17 cellular contexts compared by ENCODE assay signal in genomic region chr16:19532601-19533000, GRCh38. TPM values are rescaled to one million over a fixed set of nuclear protein-coding genes. Genes with fewer than 3 reads are reported as not detected.
DNase-seq lines count a peak whose midpoint lies in the region; ATAC-seq and TF ChIP-seq lines count a peak whose summit lies in the region.
"Had no signal": no experiment of that assay in that cellular context is flagged by ENCODE, and none has a peak within 500 bp of the region (broad histone marks: within the 10 kb centered on the region; RNA-seq: fewer than 3 reads in every experiment).

No MANE protein-coding gene starts in this region.

- H3K4me1 Mint-ChIP-seq in CD4-positive, alpha-beta T cell (ENCODE audit: low read depth) = no peaks in the 10 kb centered on the region
- H3K4me1 Mint-ChIP-seq in immature natural killer cell = no peaks in the 10 kb centered on the region

- no peak overlapping the region for H3K4me3 Mint-ChIP-seq in CD4-positive, alpha-beta T cell
- no peak overlapping the region for H3K4me3 Mint-ChIP-seq in immature natural killer cell

- H3K27ac ChIP-seq in cingulate gyrus (ENCODE audit: low read depth, low read length) (peak overlapping the region; percentile 97), layer of hippocampus (ENCODE audit: low read depth, low read length) (peak overlapping the region; percentile 97), substantia nigra (ENCODE audit: low read depth, low read length, poor library complexity, severe bottlenecking) (peak overlapping the region; percentile 96)
- no peak overlapping the region for H3K27ac ChIP-seq in CD4-positive, alpha-beta T cell (ENCODE audit: low read depth, low read length)
- H3K27ac ChIP-seq: SJCRH30 had no signal

- no peaks in the 10 kb centered on the region for H3K9me3 Mint-ChIP-seq in CD4-positive, alpha-beta T cell
- no peaks in the 10 kb centered on the region for H3K9me3 Mint-ChIP-seq in immature natural killer cell

- DNase-seq in COR-L47 (lab: John Stamatoyannopoulos, UW) = peak; percentile 17
- DNase-seq in substantia nigra (lab: John Stamatoyannopoulos, UW) = no peak
- DNase-seq in CD4-positive, alpha-beta T cell = no peak
- no peak for DNase-seq in stimulated activated CD4-positive, alpha-beta T cell treated with anti-CD3 and anti-CD28 coated beads, Interleukin-4, amount 100 ng/mL, for 4 hours
- no peak for DNase-seq in immature natural killer cell
- no peak for DNase-seq in left cardiac atrium
- DNase-seq: NCI-H1048; NCI-H1694; NCI-H2081 treated with DMSO at 0.1 percent for 48 hours; NCI-H2171; NCI-H226; NCI-H510A; NK-92 treated with Interleukin-12 subunit alpha and Interleukin-12 subunit beta, amount 100 ng/mL, for 24 hours; PC-3; SJCRH30 had no signal

- ATAC-seq in CD4-positive, alpha-beta T cell (ENCODE audit: poor library complexity) = no peak
- ATAC-seq in left cardiac atrium = no peak
- ATAC-seq: PC-3 had no signal

- H3K9me3 ChIP-seq in CD4-positive, alpha-beta T cell (ENCODE audit: control insufficient read depth, low read length) = no peaks in the 10 kb centered on the region
- H3K9me3 ChIP-seq: SJCRH30 had no signal

- no peaks in the 10 kb centered on the region for H3K27me3 Mint-ChIP-seq in CD4-positive, alpha-beta T cell
- H3K27me3 Mint-ChIP-seq in immature natural killer cell (ENCODE audit: low read depth in 3 of 3) = no peaks in the 10 kb centered on the region

- no peak overlapping the region for H3K27ac Mint-ChIP-seq in CD4-positive, alpha-beta T cell
- no peak overlapping the region for H3K27ac Mint-ChIP-seq in immature natural killer cell

- CTCF ChIA-PET in CD4-positive, alpha-beta T cell (lab: Charles Lee) = no interaction called here

- H3K27me3 ChIP-seq in layer of hippocampus (ENCODE audit: control insufficient read depth, insufficient read depth, low read length) = no peaks in the 10 kb centered on the region
- no peaks in the 10 kb centered on the region for H3K27me3 ChIP-seq in CD4-positive, alpha-beta T cell (ENCODE audit: control insufficient read depth, insufficient read depth, low read length)
- H3K27me3 ChIP-seq: SJCRH30 had no signal

- intact Hi-C loops in CD4-positive, alpha-beta T cell (cut with DNase I, micrococcal nuclease) = no loop called here
- intact Hi-C loops in left cardiac atrium (cut with DNase I) = no loop called here

- POLR2A ChIA-PET in CD4-positive, alpha-beta T cell (lab: Charles Lee) = no interaction called here

- H3K36me3 Mint-ChIP-seq in CD4-positive, alpha-beta T cell (ENCODE audit: low read depth) = peaks cover 77% of the 10 kb centered on the region
- peaks cover 4 to 33% (median 9%) of the 10 kb centered on the region in 3 donors for H3K36me3 Mint-ChIP-seq in immature natural killer cell

- no peak for TF ChIP-seq CTCF in CD4-positive, alpha-beta T cell (IDR thresholded peaks at IDR 0.05)

RNA-seq across cellular contexts. Expression of gene CCP110, which starts 8.9 kb away (rescaled TPM):
- total RNA-seq in CD4-positive, alpha-beta T cell = 10 to 100 TPM; 14.8 to 15.4 TPM
- polyA plus RNA-seq in immature natural killer cell = 10 to 100 TPM in 1 of 3 donors, 1 to 10 TPM in 2; 7.5 to 10.1 (median 9.4) TPM
- 1 to 10 TPM; 7.9 to 9.3 TPM for total RNA-seq in left cardiac atrium

RNA-seq across cellular contexts. Expression of gene GDE1, which starts 10.7 kb away (rescaled TPM):
- total RNA-seq in CD4-positive, alpha-beta T cell = 10 to 100 TPM; 22.0 to 22.2 TPM
- 10 to 100 TPM; 42.8 to 61.5 (median 46.6) TPM for polyA plus RNA-seq in immature natural killer cell
- 10 to 100 TPM; 93.7 to 96.3 TPM for total RNA-seq in left cardiac atrium

RNA-seq across cellular contexts. Expression of gene VPS35L, which starts 22.9 kb away (rescaled TPM):
- total RNA-seq in CD4-positive, alpha-beta T cell = 10 to 100 TPM; 25.8 to 28.3 TPM
- 10 to 100 TPM; 32.4 to 49.6 (median 46.6) TPM for polyA plus RNA-seq in immature natural killer cell
- total RNA-seq in left cardiac atrium = 10 to 100 TPM; 31.3 to 34.3 TPM

Comparison
In these comparisons a context has a peak if more than half of its experiments do, and no peak if none do; other contexts are left out.
1. RNA of gene GDE1, which starts 10.7 kb away (total RNA-seq): 93.7 to 96.3 TPM in left cardiac atrium; 22.0 to 22.2 TPM in CD4-positive, alpha-beta T cell; every median in the first group is over 4 times any median in the second.